ENCODE assay signal across 9 cellular contexts in genomic region chr6:112202639-112203341, GRCh38. TPM values are rescaled to one million over a fixed set of nuclear protein-coding genes. Genes with fewer than 3 reads are reported as not detected.
A peak's percentile ranks its signal among the peaks of the same experiment; 100 is the strongest.
DNase-seq lines count a peak whose midpoint lies in the region; ATAC-seq lines count a peak whose summit lies in the region.
"Had no signal": no experiment of that assay in that cellular context is flagged by ENCODE, and none has a peak within 500 bp of the region (broad histone marks: within the 10 kb centered on the region; RNA-seq: fewer than 3 reads in every experiment).

No MANE protein-coding gene starts in this region.

- peak overlapping the region; percentile 2 for H3K27ac ChIP-seq in rectal smooth muscle tissue (ENCODE audit: low read depth, low read length)
- H3K27ac ChIP-seq: psoas muscle had no signal

- peak; percentile 79 for ATAC-seq in GM19025 (IDR thresholded peaks at IDR 0.05; ENCODE audit: low read depth, unreplicated experiment)
- peak; percentile 76 for ATAC-seq in HG02943 (IDR thresholded peaks at IDR 0.05; ENCODE audit: low read depth, unreplicated experiment)
- ATAC-seq in T-helper 17 cell = no peak
- ATAC-seq: psoas muscle had no signal

- POLR2A ChIA-PET in activated CD4-positive, alpha-beta T cell treated with anti-CD3 and anti-CD28 coated beads, Interleukin-2, amount 10 ng/mL, durations not matched to agents 7 days and 5 days (lab: Charles Lee) = no interaction called here

- no peaks in the 10 kb centered on the region for H3K27me3 ChIP-seq in adipocyte (replicated peaks; ENCODE audit: control insufficient read depth, insufficient read depth, low read length)
- no peaks in the 10 kb centered on the region for H3K27me3 ChIP-seq in rectal smooth muscle tissue (ENCODE audit: control insufficient read depth, insufficient read depth, low read length)

- in situ Hi-C loops in ACHN (cut with HindIII; ENCODE audit: low pct_ligation_motif_present, low pct_unique_long_range_greater_than_20kb, low sequenced_read_pairs) (no loop called here), KBM-7 (cut with MboI; ENCODE audit: low pct_unique_long_range_greater_than_20kb, low sequenced_read_pairs) (no loop called here)

- no peaks in the 10 kb centered on the region for H3K4me1 Mint-ChIP-seq in activated CD4-positive, alpha-beta T cell treated with anti-CD3 and anti-CD28 coated beads, Interleukin-2, amount 10 ng/mL, durations not matched to agents 7 days and 5 days
- no peaks in the 10 kb centered on the region for H3K4me1 Mint-ChIP-seq in T-helper 17 cell

- H3K4me3 ChIP-seq in adipocyte (ENCODE audit: low read length) (peak overlapping the region; percentile 18), rectal smooth muscle tissue (ENCODE audit: low read length) (no peak overlapping the region)
- H3K4me3 ChIP-seq: psoas muscle had no signal

- H3K9me3 Mint-ChIP-seq in activated CD4-positive, alpha-beta T cell treated with anti-CD3 and anti-CD28 coated beads, Interleukin-2, amount 10 ng/mL, durations not matched to agents 7 days and 5 days = no peaks in the 10 kb centered on the region

- no peaks in the 10 kb centered on the region for H3K36me3 Mint-ChIP-seq in activated CD4-positive, alpha-beta T cell treated with anti-CD3 and anti-CD28 coated beads, Interleukin-2, amount 10 ng/mL, durations not matched to agents 7 days and 5 days (ENCODE audit: low read depth)
- H3K36me3 Mint-ChIP-seq in T-helper 17 cell (ENCODE audit: low read depth) = no peaks in the 10 kb centered on the region

- H3K27ac Mint-ChIP-seq in activated CD4-positive, alpha-beta T cell treated with anti-CD3 and anti-CD28 coated beads, Interleukin-2, amount 10 ng/mL, durations not matched to agents 7 days and 5 days = no peak overlapping the region
- H3K27ac Mint-ChIP-seq in T-helper 17 cell = no peak overlapping the region

- H3K36me3 ChIP-seq in adipocyte (ENCODE audit: control insufficient read depth, insufficient read depth, low read length, severe bottlenecking) (peaks cover 77% of the 10 kb centered on the region), rectal smooth muscle tissue (ENCODE audit: control insufficient read depth, insufficient read depth, low read length) (peaks cover 5% of the 10 kb centered on the region)

- peaks cover 20% of the 10 kb centered on the region for H3K27me3 Mint-ChIP-seq in activated CD4-positive, alpha-beta T cell treated with anti-CD3 and anti-CD28 coated beads, Interleukin-2, amount 10 ng/mL, durations not matched to agents 7 days and 5 days
- H3K27me3 Mint-ChIP-seq in T-helper 17 cell = peaks cover 53% of the 10 kb centered on the region

- H3K4me1 ChIP-seq in adipocyte (ENCODE audit: control insufficient read depth, insufficient read depth, low read length) = peaks cover 66% of the 10 kb centered on the region
- H3K4me1 ChIP-seq in rectal smooth muscle tissue (ENCODE audit: control insufficient read depth, insufficient read depth, low read length) = peaks cover 7% of the 10 kb centered on the region
- H3K4me1 ChIP-seq: psoas muscle had no signal

- H3K9ac ChIP-seq in adipocyte (ENCODE audit: low read length) (peak overlapping the region; percentile 82), rectal smooth muscle tissue (ENCODE audit: low read length) (no peak overlapping the region)

- H3K9me3 ChIP-seq in adipocyte (ENCODE audit: control insufficient read depth, low read length) = no peaks in the 10 kb centered on the region
- H3K9me3 ChIP-seq in T-helper 17 cell (ENCODE audit: control insufficient read depth, low read length, poor library complexity, severe bottlenecking) = no peaks in the 10 kb centered on the region
- H3K9me3 ChIP-seq: psoas muscle had no signal

- no peak overlapping the region for H3K4me3 Mint-ChIP-seq in activated CD4-positive, alpha-beta T cell treated with anti-CD3 and anti-CD28 coated beads, Interleukin-2, amount 10 ng/mL, durations not matched to agents 7 days and 5 days
- H3K4me3 Mint-ChIP-seq in T-helper 17 cell = no peak overlapping the region

- DNase-seq in adipocyte (ENCODE audit: low read depth) = peak; percentile 54
- no peak for DNase-seq in ACHN
- no peak for DNase-seq in KBM-7
- no peak for DNase-seq in activated CD4-positive, alpha-beta T cell treated with anti-CD3 and anti-CD28 coated beads, Interleukin-2, amount 10 ng/mL, durations not matched to agents 7 days and 5 days
- no peak for DNase-seq in T-helper 17 cell
- DNase-seq: psoas muscle had no signal

- CTCF ChIA-PET in activated CD4-positive, alpha-beta T cell treated with anti-CD3 and anti-CD28 coated beads, Interleukin-2, amount 10 ng/mL, durations not matched to agents 7 days and 5 days (lab: Charles Lee) = no interaction called here

RNA-seq across cellular contexts. Expression of gene LAMA4, which starts 51.6 kb away (rescaled TPM):
- not detected for total RNA-seq in activated CD4-positive, alpha-beta T cell treated with anti-CD3 and anti-CD28 coated beads, Interleukin-2, amount 10 ng/mL, durations not matched to agents 7 days and 5 days
- total RNA-seq in T-helper 17 cell = not detected
